16 cellular contexts compared by ENCODE assay signal in genomic region chr3:119551525-119552063, GRCh38. TPM values are rescaled to one million over a fixed set of nuclear protein-coding genes. Genes with fewer than 3 reads are reported as not detected.
"Had no signal": no experiment of that assay in that cellular context is flagged by ENCODE, and none has a peak within 500 bp of the region (broad histone marks: within the 10 kb centered on the region; RNA-seq: fewer than 3 reads in every experiment).

No MANE protein-coding gene starts in this region.

- H3K27me3 ChIP-seq: adrenal gland, gastrocnemius medialis, heart right ventricle, pancreas had no signal

- H3K27ac Mint-ChIP-seq: activated CD4-positive, alpha-beta memory T cell treated with anti-CD3 and anti-CD28 coated beads, Interleukin-2, amount 10 ng/mL, durations not matched to agents 7 days and 5 days; activated naive CD4-positive, alpha-beta T cell treated with anti-CD3 and anti-CD28 coated beads, Interleukin-2, amount 10 ng/mL, durations not matched to agents 7 days and 5 days; activated T-cell treated with anti-CD3 and anti-CD28 coated beads, Interleukin-2, amount 50 U/mL, for 24 hours; endodermal cell had no signal

- H3K27me3 Mint-ChIP-seq: activated CD4-positive, alpha-beta memory T cell treated with anti-CD3 and anti-CD28 coated beads, Interleukin-2, amount 10 ng/mL, durations not matched to agents 7 days and 5 days; activated naive CD4-positive, alpha-beta T cell treated with anti-CD3 and anti-CD28 coated beads, Interleukin-2, amount 10 ng/mL, durations not matched to agents 7 days and 5 days; activated T-cell treated with anti-CD3 and anti-CD28 coated beads, Interleukin-2, amount 50 U/mL, for 24 hours had no signal

- DNase-seq: activated CD4-positive, alpha-beta memory T cell treated with anti-CD3 and anti-CD28 coated beads, Interleukin-2, amount 10 ng/mL, durations not matched to agents 7 days and 5 days; activated CD4-positive, alpha-beta T cell treated with anti-CD3 and anti-CD28 coated beads for 4 hours; activated naive CD4-positive, alpha-beta T cell treated with anti-CD3 and anti-CD28 coated beads, Interleukin-2, amount 10 ng/mL, durations not matched to agents 7 days and 5 days; activated T-cell treated with anti-CD3 and anti-CD28 coated beads, Interleukin-2, amount 50 U/mL, for 24 hours; adrenal gland; endodermal cell; erythroblast; gastrocnemius medialis; heart right ventricle; pancreas; stimulated activated CD4-positive, alpha-beta T cell treated with anti-CD3 and anti-CD28 coated beads, Interleukin-1b, Interleukin-23, amount 100 ng/mL, for 48 hours; WERI-Rb-1 had no signal

- FAIRE-seq: islet of Langerhans, pancreas had no signal

- H3K4me1 ChIP-seq: adrenal gland, gastrocnemius medialis, pancreas had no signal

- H3K9me3 Mint-ChIP-seq: activated CD4-positive, alpha-beta memory T cell treated with anti-CD3 and anti-CD28 coated beads, Interleukin-2, amount 10 ng/mL, durations not matched to agents 7 days and 5 days; activated naive CD4-positive, alpha-beta T cell treated with anti-CD3 and anti-CD28 coated beads, Interleukin-2, amount 10 ng/mL, durations not matched to agents 7 days and 5 days; activated T-cell treated with anti-CD3 and anti-CD28 coated beads, Interleukin-2, amount 50 U/mL, for 24 hours; endodermal cell had no signal

- H3K4me3 ChIP-seq: adrenal gland, gastrocnemius medialis, heart right ventricle, lung, pancreas had no signal

- H3K9me3 ChIP-seq: adrenal gland, gastrocnemius medialis, heart right ventricle, pancreas had no signal

- H3K4me3 Mint-ChIP-seq: activated CD4-positive, alpha-beta memory T cell treated with anti-CD3 and anti-CD28 coated beads, Interleukin-2, amount 10 ng/mL, durations not matched to agents 7 days and 5 days; activated naive CD4-positive, alpha-beta T cell treated with anti-CD3 and anti-CD28 coated beads, Interleukin-2, amount 10 ng/mL, durations not matched to agents 7 days and 5 days; activated T-cell treated with anti-CD3 and anti-CD28 coated beads, Interleukin-2, amount 50 U/mL, for 24 hours; endodermal cell had no signal

- H3K27ac ChIP-seq: adrenal gland, gastrocnemius medialis, heart right ventricle, pancreas, WERI-Rb-1 had no signal

- ATAC-seq: gastrocnemius medialis, heart right ventricle, pancreas had no signal

- H3K36me3 ChIP-seq: adrenal gland, gastrocnemius medialis, heart right ventricle, pancreas, WERI-Rb-1 had no signal

- H3K4me1 Mint-ChIP-seq: endodermal cell had no signal

RNA-seq across cellular contexts. Expression of gene CD80, which starts 7.8 kb away (rescaled TPM):
- total RNA-seq: chondrocyte, dermis microvascular lymphatic vessel endothelial cell had no signal
